Comparison of ENCODE assay signal across 1 cellular context in the genomic region with DNA sequence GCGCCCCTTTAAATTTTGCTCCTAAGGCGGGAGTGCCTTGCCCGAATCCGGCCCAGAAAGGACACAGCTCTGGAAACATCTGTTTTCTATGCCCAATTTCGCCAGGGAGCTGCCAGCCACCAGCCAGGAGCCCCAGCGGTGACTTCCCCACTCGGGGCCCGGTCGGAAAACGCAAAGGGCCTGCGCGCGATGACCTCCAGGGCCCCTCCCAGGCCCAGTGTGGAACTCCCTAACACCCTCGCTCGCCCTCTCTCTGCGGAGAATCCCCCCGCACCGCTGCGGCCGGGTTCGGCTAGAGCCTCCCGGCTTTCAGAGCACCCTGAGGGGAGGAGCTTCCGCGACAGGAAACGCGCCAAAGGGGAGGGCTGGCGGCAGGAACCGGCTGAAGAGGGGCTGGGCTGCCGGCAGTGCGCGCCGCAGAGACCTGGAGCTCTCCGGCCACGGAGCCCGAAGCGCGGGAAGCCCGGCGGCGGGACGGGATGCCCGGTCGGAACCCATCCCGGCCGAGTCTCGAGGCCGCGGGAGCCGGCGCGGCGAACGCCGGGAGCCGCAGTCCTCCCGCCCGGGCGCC.
TF ChIP-seq lines count a peak whose summit lies in the region.

No MANE protein-coding gene starts in this region.

TF ChIP-seq in HEK293, 187 proteins besides CTCF, POLR2A, EP300 and RAD21 (continued from another document and continues in another):
- TF ChIP-seq, protein P1, sequence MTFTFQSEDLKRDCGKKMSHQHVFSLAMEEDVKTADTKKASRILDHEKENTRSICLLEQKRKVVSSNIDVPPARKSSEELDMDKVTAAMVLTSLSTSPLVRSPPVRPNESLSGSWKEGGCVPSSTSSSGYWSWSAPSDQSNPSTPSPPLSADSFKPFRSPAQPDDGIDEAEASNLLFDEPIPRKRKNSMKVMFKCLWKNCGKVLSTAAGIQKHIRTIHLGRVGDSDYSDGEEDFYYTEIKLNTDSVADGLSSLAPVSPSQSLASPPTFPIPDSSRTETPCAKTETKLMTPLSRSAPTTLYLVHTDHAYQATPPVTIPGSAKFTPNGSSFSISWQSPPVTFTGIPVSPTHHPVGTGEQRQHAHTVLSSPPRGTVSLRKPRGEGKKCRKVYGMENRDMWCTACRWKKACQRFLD (tag by site-specific recombination; IDR thresholded peaks at IDR 0.05) = no peak
- TF ChIP-seq ZNF184 (tag by site-specific recombination; IDR thresholded peaks at IDR 0.05) = 0 out of 2 replicates have a peak, but pooled peaks have one; percentile 48
- TF ChIP-seq, protein P2, sequence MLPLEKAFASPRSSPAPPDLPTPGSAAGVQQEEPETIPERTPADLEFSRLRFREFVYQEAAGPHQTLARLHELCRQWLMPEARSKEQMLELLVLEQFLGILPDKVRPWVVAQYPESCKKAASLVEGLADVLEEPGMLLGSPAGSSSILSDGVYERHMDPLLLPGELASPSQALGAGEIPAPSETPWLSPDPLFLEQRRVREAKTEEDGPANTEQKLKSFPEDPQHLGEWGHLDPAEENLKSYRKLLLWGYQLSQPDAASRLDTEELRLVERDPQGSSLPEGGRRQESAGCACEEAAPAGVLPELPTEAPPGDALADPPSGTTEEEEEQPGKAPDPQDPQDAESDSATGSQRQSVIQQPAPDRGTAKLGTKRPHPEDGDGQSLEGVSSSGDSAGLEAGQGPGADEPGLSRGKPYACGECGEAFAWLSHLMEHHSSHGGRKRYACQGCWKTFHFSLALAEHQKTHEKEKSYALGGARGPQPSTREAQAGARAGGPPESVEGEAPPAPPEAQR (tag by site-specific recombination; IDR thresholded peaks at IDR 0.05) = no peak
- TF ChIP-seq, protein P3, sequence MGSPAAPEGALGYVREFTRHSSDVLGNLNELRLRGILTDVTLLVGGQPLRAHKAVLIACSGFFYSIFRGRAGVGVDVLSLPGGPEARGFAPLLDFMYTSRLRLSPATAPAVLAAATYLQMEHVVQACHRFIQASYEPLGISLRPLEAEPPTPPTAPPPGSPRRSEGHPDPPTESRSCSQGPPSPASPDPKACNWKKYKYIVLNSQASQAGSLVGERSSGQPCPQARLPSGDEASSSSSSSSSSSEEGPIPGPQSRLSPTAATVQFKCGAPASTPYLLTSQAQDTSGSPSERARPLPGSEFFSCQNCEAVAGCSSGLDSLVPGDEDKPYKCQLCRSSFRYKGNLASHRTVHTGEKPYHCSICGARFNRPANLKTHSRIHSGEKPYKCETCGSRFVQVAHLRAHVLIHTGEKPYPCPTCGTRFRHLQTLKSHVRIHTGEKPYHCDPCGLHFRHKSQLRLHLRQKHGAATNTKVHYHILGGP (tag by site-specific recombination; IDR thresholded peaks at IDR 0.05) = no peak
- no peak for TF ChIP-seq REPIN1 (tag by site-specific recombination; IDR thresholded peaks at IDR 0.05; ENCODE audit: low read depth)
- peak; percentile 95 for TF ChIP-seq ZSCAN16 (tag by site-specific recombination; IDR thresholded peaks at IDR 0.05)
- TF ChIP-seq FEZF1 (tag by site-specific recombination; IDR thresholded peaks at IDR 0.05) = no peak
- TF ChIP-seq RBAK (tag by site-specific recombination; IDR thresholded peaks at IDR 0.05) = no peak
- no peak for TF ChIP-seq ZNF423 (tag by site-specific recombination; IDR thresholded peaks at IDR 0.05)
- no peak for TF ChIP-seq ZNF157 (tag by site-specific recombination; IDR thresholded peaks at IDR 0.05)
- TF ChIP-seq ZNF138 (tag by site-specific recombination; IDR thresholded peaks at IDR 0.05; ENCODE audit: borderline replicate concordance) = no peak
- TF ChIP-seq ZNF529 (tag by site-specific recombination; IDR thresholded peaks at IDR 0.05; ENCODE audit: insufficient replicate concordance) = no peak
- TF ChIP-seq, protein P4, sequence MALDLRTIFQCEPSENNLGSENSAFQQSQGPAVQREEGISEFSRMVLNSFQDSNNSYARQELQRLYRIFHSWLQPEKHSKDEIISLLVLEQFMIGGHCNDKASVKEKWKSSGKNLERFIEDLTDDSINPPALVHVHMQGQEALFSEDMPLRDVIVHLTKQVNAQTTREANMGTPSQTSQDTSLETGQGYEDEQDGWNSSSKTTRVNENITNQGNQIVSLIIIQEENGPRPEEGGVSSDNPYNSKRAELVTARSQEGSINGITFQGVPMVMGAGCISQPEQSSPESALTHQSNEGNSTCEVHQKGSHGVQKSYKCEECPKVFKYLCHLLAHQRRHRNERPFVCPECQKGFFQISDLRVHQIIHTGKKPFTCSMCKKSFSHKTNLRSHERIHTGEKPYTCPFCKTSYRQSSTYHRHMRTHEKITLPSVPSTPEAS (tag by site-specific recombination; IDR thresholded peaks at IDR 0.05) = no peak
- no peak for TF ChIP-seq ZNF114 (tag by site-specific recombination; IDR thresholded peaks at IDR 0.05)
- no peak for TF ChIP-seq SCRT2 (tag by site-specific recombination; IDR thresholded peaks at IDR 0.05)
- TF ChIP-seq ZNF561 (tag by site-specific recombination; IDR thresholded peaks at IDR 0.05; ENCODE audit: borderline replicate concordance) = no peak; the same call in 1 of the 2 replicates
- TF ChIP-seq, protein P5, sequence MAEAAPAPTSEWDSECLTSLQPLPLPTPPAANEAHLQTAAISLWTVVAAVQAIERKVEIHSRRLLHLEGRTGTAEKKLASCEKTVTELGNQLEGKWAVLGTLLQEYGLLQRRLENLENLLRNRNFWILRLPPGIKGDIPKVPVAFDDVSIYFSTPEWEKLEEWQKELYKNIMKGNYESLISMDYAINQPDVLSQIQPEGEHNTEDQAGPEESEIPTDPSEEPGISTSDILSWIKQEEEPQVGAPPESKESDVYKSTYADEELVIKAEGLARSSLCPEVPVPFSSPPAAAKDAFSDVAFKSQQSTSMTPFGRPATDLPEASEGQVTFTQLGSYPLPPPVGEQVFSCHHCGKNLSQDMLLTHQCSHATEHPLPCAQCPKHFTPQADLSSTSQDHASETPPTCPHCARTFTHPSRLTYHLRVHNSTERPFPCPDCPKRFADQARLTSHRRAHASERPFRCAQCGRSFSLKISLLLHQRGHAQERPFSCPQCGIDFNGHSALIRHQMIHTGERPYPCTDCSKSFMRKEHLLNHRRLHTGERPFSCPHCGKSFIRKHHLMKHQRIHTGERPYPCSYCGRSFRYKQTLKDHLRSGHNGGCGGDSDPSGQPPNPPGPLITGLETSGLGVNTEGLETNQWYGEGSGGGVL (tag by site-specific recombination; IDR thresholded peaks at IDR 0.05) = peak; percentile 75
- TF ChIP-seq ZNF585B (tag by site-specific recombination; IDR thresholded peaks at IDR 0.05) = no peak
- no peak for TF ChIP-seq ZNF16 (tag by site-specific recombination; IDR thresholded peaks at IDR 0.05; ENCODE audit: low read depth)
- TF ChIP-seq, protein P6, sequence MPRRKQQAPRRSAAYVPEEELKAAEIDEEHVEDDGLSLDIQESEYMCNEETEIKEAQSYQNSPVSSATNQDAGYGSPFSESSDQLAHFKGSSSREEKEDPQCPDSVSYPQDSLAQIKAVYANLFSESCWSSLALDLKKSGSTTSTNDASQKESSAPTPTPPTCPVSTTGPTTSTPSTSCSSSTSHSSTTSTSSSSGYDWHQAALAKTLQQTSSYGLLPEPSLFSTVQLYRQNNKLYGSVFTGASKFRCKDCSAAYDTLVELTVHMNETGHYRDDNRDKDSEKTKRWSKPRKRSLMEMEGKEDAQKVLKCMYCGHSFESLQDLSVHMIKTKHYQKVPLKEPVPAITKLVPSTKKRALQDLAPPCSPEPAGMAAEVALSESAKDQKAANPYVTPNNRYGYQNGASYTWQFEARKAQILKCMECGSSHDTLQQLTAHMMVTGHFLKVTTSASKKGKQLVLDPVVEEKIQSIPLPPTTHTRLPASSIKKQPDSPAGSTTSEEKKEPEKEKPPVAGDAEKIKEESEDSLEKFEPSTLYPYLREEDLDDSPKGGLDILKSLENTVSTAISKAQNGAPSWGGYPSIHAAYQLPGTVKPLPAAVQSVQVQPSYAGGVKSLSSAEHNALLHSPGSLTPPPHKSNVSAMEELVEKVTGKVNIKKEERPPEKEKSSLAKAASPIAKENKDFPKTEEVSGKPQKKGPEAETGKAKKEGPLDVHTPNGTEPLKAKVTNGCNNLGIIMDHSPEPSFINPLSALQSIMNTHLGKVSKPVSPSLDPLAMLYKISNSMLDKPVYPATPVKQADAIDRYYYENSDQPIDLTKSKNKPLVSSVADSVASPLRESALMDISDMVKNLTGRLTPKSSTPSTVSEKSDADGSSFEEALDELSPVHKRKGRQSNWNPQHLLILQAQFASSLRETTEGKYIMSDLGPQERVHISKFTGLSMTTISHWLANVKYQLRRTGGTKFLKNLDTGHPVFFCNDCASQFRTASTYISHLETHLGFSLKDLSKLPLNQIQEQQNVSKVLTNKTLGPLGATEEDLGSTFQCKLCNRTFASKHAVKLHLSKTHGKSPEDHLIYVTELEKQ (tag by site-specific recombination; IDR thresholded peaks at IDR 0.05; ENCODE audit: borderline replicate concordance) = no peak
- peak; percentile 57; the same call in 1 of the 2 replicates for TF ChIP-seq ZBTB17 (tag by site-specific recombination; IDR thresholded peaks at IDR 0.05)
- no peak for TF ChIP-seq SP3 (tag by site-specific recombination; IDR thresholded peaks at IDR 0.05)
- TF ChIP-seq ZNF623 (tag by site-specific recombination; IDR thresholded peaks at IDR 0.05) = no peak
- TF ChIP-seq ZNF2 (tag by site-specific recombination; IDR thresholded peaks at IDR 0.05) = 0 out of 2 replicates have a peak, but pooled peaks have one; percentile 43
- TF ChIP-seq, protein P7, sequence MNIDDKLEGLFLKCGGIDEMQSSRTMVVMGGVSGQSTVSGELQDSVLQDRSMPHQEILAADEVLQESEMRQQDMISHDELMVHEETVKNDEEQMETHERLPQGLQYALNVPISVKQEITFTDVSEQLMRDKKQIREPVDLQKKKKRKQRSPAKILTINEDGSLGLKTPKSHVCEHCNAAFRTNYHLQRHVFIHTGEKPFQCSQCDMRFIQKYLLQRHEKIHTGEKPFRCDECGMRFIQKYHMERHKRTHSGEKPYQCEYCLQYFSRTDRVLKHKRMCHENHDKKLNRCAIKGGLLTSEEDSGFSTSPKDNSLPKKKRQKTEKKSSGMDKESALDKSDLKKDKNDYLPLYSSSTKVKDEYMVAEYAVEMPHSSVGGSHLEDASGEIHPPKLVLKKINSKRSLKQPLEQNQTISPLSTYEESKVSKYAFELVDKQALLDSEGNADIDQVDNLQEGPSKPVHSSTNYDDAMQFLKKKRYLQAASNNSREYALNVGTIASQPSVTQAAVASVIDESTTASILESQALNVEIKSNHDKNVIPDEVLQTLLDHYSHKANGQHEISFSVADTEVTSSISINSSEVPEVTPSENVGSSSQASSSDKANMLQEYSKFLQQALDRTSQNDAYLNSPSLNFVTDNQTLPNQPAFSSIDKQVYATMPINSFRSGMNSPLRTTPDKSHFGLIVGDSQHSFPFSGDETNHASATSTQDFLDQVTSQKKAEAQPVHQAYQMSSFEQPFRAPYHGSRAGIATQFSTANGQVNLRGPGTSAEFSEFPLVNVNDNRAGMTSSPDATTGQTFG (tag by site-specific recombination; IDR thresholded peaks at IDR 0.05; ENCODE audit: borderline replicate concordance) = no peak
- peak; percentile 60; the same call in 1 of the 2 replicates for TF ChIP-seq ZBTB8A (tag by site-specific recombination; IDR thresholded peaks at IDR 0.05)
- no peak for TF ChIP-seq ZNF654 (tag by site-specific recombination; IDR thresholded peaks at IDR 0.05; ENCODE audit: low read depth)
- TF ChIP-seq, protein P8, sequence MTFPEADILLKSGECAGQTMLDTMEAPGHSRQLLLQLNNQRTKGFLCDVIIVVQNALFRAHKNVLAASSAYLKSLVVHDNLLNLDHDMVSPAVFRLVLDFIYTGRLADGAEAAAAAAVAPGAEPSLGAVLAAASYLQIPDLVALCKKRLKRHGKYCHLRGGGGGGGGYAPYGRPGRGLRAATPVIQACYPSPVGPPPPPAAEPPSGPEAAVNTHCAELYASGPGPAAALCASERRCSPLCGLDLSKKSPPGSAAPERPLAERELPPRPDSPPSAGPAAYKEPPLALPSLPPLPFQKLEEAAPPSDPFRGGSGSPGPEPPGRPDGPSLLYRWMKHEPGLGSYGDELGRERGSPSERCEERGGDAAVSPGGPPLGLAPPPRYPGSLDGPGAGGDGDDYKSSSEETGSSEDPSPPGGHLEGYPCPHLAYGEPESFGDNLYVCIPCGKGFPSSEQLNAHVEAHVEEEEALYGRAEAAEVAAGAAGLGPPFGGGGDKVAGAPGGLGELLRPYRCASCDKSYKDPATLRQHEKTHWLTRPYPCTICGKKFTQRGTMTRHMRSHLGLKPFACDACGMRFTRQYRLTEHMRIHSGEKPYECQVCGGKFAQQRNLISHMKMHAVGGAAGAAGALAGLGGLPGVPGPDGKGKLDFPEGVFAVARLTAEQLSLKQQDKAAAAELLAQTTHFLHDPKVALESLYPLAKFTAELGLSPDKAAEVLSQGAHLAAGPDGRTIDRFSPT (tag by site-specific recombination; IDR thresholded peaks at IDR 0.05) = peak; percentile 70; the same call in 1 of the 2 replicates
- TF ChIP-seq ZNF324 (tag by site-specific recombination; IDR thresholded peaks at IDR 0.05) = no peak
- TF ChIP-seq ZNF670 (tag by site-specific recombination; IDR thresholded peaks at IDR 0.05; ENCODE audit: low read depth) = no peak
- no peak for TF ChIP-seq ZIC2 (tag by site-specific recombination; IDR thresholded peaks at IDR 0.05)
- TF ChIP-seq ZNF530 (tag by site-specific recombination; IDR thresholded peaks at IDR 0.05; ENCODE audit: low read depth) = no peak
- TF ChIP-seq ZNF132 (tag by site-specific recombination; IDR thresholded peaks at IDR 0.05; ENCODE audit: borderline replicate concordance) = no peak
- no peak for TF ChIP-seq ZNF514 (tag by site-specific recombination; IDR thresholded peaks at IDR 0.05)
- no peak for TF ChIP-seq ZNF391 (tag by site-specific recombination; IDR thresholded peaks at IDR 0.05; ENCODE audit: borderline replicate concordance, low read depth)
- TF ChIP-seq GLIS1 (tag by site-specific recombination; IDR thresholded peaks at IDR 0.05) = no peak; the same call in none of the 2 replicates
- TF ChIP-seq BCL11B (tag by site-specific recombination; IDR thresholded peaks at IDR 0.05; ENCODE audit: low read depth) = no peak
- TF ChIP-seq, protein P9, sequence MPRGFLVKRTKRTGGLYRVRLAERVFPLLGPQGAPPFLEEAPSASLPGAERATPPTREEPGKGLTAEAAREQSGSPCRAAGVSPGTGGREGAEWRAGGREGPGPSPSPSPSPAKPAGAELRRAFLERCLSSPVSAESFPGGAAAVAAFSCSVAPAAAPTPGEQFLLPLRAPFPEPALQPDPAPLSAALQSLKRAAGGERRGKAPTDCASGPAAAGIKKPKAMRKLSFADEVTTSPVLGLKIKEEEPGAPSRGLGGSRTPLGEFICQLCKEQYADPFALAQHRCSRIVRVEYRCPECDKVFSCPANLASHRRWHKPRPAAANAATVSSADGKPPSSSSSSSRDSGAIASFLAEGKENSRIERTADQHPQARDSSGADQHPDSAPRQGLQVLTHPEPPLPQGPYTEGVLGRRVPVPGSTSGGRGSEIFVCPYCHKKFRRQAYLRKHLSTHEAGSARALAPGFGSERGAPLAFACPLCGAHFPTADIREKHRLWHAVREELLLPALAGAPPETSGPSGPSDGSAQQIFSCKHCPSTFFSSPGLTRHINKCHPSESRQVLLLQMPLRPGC (tag by site-specific recombination; IDR thresholded peaks at IDR 0.05) = peak; percentile 17; the same call in 1 of the 2 replicates
- TF ChIP-seq GLI4 (tag by site-specific recombination; IDR thresholded peaks at IDR 0.05) = no peak
